In the genomic region with DNA sequence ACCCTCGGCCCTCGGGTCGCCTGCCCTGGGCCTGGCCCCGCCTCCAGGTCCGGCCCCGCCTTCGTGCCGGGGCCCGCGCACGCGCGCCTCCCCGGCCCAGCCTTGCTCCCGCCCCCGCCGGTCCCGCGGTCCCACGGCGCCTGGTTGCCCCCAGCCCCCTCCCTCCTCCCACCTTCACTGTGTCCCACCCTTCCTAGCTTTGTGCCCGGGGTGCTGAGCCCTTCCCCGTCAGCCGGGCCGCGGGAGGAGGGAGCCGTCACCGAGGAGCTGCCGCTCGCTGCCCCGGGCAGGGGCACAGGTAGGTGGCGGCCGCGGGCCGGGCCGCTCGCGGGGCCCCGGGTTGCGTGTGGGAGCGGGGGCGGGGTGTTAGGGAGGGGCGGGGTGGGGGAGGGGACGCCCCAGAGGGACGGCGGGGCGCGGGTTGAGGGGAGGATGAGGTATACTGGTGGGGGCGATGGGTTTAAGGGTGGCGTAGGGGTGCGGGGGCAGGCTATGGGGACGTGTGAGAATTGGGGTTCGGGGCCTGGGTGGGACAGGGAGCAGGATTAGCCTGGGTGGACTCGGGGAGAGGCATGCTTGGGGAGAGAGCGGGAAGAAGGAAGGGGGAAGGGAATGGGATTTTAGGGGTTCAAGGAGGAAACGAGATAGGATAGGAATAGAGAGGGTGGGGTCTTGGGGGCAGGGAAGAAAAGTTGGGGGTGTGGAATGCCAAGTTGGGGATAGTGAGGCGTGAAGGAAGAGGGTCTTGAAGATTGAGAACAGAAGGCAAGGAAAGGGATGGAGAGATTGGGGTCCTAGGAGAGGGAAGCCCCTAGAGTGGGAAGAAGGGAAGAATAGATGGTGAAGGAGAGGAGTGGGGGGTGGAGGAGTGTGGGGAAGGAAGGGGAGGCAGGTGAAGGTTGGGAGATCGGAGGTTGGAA, we compare ENCODE assay signal across 1 cellular context.
TF ChIP-seq lines count a peak whose summit lies in the region.

A gene with protein sequence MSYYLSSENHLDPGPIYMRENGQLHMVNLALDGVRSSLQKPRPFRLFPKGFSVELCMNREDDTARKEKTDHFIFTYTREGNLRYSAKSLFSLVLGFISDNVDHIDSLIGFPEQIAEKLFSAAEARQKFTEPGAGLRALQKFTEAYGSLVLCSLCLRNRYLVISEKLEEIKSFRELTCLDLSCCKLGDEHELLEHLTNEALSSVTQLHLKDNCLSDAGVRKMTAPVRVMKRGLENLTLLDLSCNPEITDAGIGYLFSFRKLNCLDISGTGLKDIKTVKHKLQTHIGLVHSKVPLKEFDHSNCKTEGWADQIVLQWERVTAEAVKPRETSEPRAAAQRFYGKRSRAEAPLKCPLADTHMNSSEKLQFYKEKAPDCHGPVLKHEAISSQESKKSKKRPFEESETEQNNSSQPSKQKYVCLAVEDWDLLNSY (plus strand): TSS at position 99 of the 920 bp plus-strand sequence. CDS start 5,650 bp downstream, outside the sequence.

TF ChIP-seq in K562, 482 proteins besides CTCF, POLR2A, EP300 and RAD21 (continued from another document and continues in another):
- TF ChIP-seq ZNF592 (IDR thresholded peaks at IDR 0.05) (no peak), SAFB2 (IDR thresholded peaks at IDR 0.05; ENCODE audit: borderline replicate concordance, low read depth, low read length, severe bottlenecking) (no peak), PTTG1 (tag; IDR thresholded peaks at IDR 0.05; ENCODE audit: low read depth) (no peak), ERF (CRISPR knock-in tag; IDR thresholded peaks at IDR 0.05) (no peak), BRF2 (IDR thresholded peaks at IDR 0.05; ENCODE audit: borderline replicate concordance, insufficient read depth, insufficient read length) (no peak), FOXK1 (CRISPR knock-in tag; IDR thresholded peaks at IDR 0.05; ENCODE audit: borderline replicate concordance) (no peak), ZFP1 (CRISPR knock-in tag; IDR thresholded peaks at IDR 0.05) (no peak), ZNF780A (CRISPR knock-in tag; IDR thresholded peaks at IDR 0.05) (no peak), SIN3A (IDR thresholded peaks at IDR 0.05; ENCODE audit: borderline replicate concordance in 2 of 2, control insufficient read depth in 1 of 2, low read depth in 2 of 2, low read length in 2 of 2) (peak in 1 of 2 experiments; percentile 10; a peak in 2 of 4 replicates), NCOA1 (IDR thresholded peaks at IDR 0.05; ENCODE audit: low read depth) (0 out of 2 replicates have a peak, but pooled peaks have one; percentile 30), ZNF407 (IDR thresholded peaks at IDR 0.05; ENCODE audit: low read depth) (peak; percentile 33; the same call in 1 of the 2 replicates), ZFPM2 (CRISPR knock-in tag; IDR thresholded peaks at IDR 0.05) (no peak), SUPT5H (IDR thresholded peaks at IDR 0.05) (no peak), GATA2 (CRISPR knock-in tag; IDR thresholded peaks at IDR 0.05) (no peak), RBBP5 (IDR thresholded peaks at IDR 0.05; ENCODE audit: borderline replicate concordance, insufficient read depth, low read length, poor library complexity, severe bottlenecking) (peak; percentile 66), ZKSCAN3 (CRISPR knock-in tag; IDR thresholded peaks at IDR 0.05) (no peak), NRF1 (conservative IDR thresholded peaks at IDR 0.05 in 1 of 2, IDR thresholded peaks at IDR 0.05 in 1 of 2) (peak; percentile 94; a peak in 2 of 4 replicates), ZNF764 (CRISPR knock-in tag; IDR thresholded peaks at IDR 0.05; ENCODE audit: low read depth) (no peak), ZFP36 (IDR thresholded peaks at IDR 0.05; ENCODE audit: low read depth, low read length, partially characterized antibody) (no peak), ZNF3 (CRISPR knock-in tag; IDR thresholded peaks at IDR 0.05) (no peak), TAF1 (IDR thresholded peaks at IDR 0.05; ENCODE audit: control insufficient read depth, extremely low read depth, insufficient read depth, low read length, severe bottlenecking) (peak; percentile 8), ZKSCAN1 (IDR thresholded peaks at IDR 0.05; ENCODE audit: low read depth, low read length) (peak; percentile 11; the same call in 1 of the 2 replicates), ATF7 (IDR thresholded peaks at IDR 0.05) (no peak; the same call in 1 of the 2 replicates), PHB (CRISPR knock-in tag; IDR thresholded peaks at IDR 0.05) (no peak), RB1 (IDR thresholded peaks at IDR 0.05; ENCODE audit: low read depth) (peak; percentile 84), CHD4 (IDR thresholded peaks at IDR 0.05; ENCODE audit: insufficient read depth, insufficient replicate concordance, low read depth, low read length, poor library complexity, severe bottlenecking) (no peak), NEUROD1 (IDR thresholded peaks at IDR 0.05; ENCODE audit: borderline replicate concordance, low read depth, low read length, partially characterized antibody) (no peak), FOXO4 (CRISPR knock-in tag; IDR thresholded peaks at IDR 0.05) (no peak), ZNF133 (CRISPR knock-in tag; IDR thresholded peaks at IDR 0.05) (no peak), EZH2 (IDR thresholded peaks at IDR 0.05; ENCODE audit: borderline replicate concordance, low read depth, low read length) (no peak), CTBP1 (IDR thresholded peaks at IDR 0.05; ENCODE audit: borderline replicate concordance) (peak; percentile 50)
- TF ChIP-seq, protein P1, sequence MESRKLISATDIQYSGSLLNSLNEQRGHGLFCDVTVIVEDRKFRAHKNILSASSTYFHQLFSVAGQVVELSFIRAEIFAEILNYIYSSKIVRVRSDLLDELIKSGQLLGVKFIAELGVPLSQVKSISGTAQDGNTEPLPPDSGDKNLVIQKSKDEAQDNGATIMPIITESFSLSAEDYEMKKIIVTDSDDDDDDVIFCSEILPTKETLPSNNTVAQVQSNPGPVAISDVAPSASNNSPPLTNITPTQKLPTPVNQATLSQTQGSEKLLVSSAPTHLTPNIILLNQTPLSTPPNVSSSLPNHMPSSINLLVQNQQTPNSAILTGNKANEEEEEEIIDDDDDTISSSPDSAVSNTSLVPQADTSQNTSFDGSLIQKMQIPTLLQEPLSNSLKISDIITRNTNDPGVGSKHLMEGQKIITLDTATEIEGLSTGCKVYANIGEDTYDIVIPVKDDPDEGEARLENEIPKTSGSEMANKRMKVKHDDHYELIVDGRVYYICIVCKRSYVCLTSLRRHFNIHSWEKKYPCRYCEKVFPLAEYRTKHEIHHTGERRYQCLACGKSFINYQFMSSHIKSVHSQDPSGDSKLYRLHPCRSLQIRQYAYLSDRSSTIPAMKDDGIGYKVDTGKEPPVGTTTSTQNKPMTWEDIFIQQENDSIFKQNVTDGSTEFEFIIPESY (CRISPR knock-in tag; IDR thresholded peaks at IDR 0.05): 0 out of 2 replicates have a peak, but pooled peaks have one; percentile 32
- TF ChIP-seq, protein P2, sequence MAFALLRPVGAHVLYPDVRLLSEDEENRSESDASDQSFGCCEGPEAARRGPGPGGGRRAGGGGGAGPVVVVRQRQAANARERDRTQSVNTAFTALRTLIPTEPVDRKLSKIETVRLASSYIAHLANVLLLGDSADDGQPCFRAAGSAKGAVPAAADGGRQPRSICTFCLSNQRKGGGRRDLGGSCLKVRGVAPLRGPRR (CRISPR knock-in tag; IDR thresholded peaks at IDR 0.05): no peak
- TF ChIP-seq, protein P3, sequence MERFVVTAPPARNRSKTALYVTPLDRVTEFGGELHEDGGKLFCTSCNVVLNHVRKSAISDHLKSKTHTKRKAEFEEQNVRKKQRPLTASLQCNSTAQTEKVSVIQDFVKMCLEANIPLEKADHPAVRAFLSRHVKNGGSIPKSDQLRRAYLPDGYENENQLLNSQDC (CRISPR knock-in tag; IDR thresholded peaks at IDR 0.05): no peak
